1 cellular context compared by ENCODE assay signal in the genomic region with DNA sequence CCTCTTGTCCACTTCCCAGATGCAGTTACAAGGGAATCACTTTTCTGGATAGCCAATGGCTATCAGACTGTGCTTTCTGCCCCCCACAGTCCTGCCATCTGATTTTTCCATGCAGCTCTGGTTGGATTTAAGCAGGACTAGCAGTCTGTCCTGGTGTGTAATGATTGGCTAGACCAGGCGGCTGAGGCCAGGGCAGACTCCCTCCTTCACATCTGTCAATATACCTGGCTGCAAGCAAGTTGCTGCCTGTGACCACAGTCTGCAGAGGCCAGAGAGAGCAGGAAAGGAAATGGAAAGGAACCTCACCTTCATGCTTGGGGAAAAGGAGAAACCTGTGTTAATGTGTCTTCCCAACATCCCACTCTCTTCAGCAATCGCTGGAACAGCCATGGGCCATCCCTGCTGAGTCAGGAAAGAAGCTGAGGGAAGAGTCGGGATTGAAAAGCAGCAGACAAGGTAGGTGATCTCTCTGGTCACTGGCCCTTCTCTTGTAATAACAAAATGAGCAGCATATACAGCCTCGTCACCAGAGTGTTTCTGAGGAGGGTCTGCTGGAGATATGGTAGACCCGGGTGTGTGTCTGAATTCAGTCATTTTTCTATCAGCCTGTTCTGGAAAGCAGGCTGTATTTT.
TF ChIP-seq lines count a peak whose summit lies in the region.

No MANE protein-coding gene starts in this region.

TF ChIP-seq in HCT116, 20 proteins besides CTCF, POLR2A, EP300 and RAD21 (continued from another document):
- TF ChIP-seq, protein P1, sequence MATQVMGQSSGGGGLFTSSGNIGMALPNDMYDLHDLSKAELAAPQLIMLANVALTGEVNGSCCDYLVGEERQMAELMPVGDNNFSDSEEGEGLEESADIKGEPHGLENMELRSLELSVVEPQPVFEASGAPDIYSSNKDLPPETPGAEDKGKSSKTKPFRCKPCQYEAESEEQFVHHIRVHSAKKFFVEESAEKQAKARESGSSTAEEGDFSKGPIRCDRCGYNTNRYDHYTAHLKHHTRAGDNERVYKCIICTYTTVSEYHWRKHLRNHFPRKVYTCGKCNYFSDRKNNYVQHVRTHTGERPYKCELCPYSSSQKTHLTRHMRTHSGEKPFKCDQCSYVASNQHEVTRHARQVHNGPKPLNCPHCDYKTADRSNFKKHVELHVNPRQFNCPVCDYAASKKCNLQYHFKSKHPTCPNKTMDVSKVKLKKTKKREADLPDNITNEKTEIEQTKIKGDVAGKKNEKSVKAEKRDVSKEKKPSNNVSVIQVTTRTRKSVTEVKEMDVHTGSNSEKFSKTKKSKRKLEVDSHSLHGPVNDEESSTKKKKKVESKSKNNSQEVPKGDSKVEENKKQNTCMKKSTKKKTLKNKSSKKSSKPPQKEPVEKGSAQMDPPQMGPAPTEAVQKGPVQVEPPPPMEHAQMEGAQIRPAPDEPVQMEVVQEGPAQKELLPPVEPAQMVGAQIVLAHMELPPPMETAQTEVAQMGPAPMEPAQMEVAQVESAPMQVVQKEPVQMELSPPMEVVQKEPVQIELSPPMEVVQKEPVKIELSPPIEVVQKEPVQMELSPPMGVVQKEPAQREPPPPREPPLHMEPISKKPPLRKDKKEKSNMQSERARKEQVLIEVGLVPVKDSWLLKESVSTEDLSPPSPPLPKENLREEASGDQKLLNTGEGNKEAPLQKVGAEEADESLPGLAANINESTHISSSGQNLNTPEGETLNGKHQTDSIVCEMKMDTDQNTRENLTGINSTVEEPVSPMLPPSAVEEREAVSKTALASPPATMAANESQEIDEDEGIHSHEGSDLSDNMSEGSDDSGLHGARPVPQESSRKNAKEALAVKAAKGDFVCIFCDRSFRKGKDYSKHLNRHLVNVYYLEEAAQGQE (IDR thresholded peaks at IDR 0.05; ENCODE audit: low read depth): no peak
- TF ChIP-seq, protein P2, sequence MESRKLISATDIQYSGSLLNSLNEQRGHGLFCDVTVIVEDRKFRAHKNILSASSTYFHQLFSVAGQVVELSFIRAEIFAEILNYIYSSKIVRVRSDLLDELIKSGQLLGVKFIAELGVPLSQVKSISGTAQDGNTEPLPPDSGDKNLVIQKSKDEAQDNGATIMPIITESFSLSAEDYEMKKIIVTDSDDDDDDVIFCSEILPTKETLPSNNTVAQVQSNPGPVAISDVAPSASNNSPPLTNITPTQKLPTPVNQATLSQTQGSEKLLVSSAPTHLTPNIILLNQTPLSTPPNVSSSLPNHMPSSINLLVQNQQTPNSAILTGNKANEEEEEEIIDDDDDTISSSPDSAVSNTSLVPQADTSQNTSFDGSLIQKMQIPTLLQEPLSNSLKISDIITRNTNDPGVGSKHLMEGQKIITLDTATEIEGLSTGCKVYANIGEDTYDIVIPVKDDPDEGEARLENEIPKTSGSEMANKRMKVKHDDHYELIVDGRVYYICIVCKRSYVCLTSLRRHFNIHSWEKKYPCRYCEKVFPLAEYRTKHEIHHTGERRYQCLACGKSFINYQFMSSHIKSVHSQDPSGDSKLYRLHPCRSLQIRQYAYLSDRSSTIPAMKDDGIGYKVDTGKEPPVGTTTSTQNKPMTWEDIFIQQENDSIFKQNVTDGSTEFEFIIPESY (IDR thresholded peaks at IDR 0.05; ENCODE audit: extremely low read depth, insufficient replicate concordance, low read length): no peak
- TF ChIP-seq, protein P3, sequence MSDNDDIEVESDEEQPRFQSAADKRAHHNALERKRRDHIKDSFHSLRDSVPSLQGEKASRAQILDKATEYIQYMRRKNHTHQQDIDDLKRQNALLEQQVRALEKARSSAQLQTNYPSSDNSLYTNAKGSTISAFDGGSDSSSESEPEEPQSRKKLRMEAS (IDR thresholded peaks at IDR 0.05): no peak
- TF ChIP-seq EGR1 (IDR thresholded peaks at IDR 0.05; ENCODE audit: low read depth) (no peak), JUND (IDR thresholded peaks at IDR 0.05) (no peak)
